Comparison of ENCODE assay signal across 8 cellular contexts in the genomic region with DNA sequence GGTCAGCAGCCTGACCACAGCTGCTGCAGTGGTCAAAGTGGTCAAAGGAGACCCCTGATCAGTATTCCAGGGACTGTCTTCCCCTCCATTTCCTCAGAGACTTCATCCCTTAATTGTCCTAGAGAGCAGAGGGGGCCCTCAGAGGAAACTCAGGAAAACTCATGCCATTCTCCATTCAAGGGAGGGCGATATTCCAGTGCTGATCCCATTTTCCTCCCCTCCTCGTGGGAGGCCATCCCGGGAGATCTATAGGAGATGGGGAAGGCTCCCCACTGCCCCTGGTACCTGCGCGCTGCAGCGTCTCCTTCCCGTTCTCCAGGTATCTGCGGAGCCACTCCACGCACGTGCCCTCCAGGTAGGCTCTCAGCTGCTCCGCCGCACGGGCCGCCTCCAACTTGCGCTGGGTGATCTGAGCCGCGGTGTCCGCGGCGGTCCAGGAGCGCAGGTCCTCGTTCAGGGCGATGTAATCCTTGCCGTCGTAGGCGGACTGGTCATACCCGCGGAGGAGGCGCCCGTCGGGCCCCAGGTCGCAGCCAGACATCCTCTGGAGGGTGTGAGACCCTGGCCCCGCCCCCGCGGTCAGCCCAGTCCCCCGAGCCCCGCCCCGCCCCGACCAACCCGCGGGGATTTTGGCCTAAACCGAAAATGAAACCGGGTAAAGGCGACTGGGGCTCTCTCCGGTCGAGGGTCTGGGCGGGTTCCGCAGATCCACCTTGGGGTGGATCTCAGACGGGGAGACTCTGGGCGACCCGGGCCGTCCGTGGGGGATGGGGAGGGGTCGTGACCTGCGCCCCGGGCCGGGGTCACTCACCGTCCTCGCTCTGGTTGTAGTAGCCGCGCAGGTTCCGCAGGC. TPM values are rescaled to one million over a fixed set of nuclear protein-coding genes. Genes with fewer than 3 reads are reported as not detected.
A peak's percentile ranks its signal among the peaks of the same experiment; 100 is the strongest.
DNase-seq lines count a peak whose midpoint lies in the region; ATAC-seq and TF ChIP-seq lines count a peak whose summit lies in the region.

No MANE protein-coding gene starts in this region.

- peak overlapping the region; percentile 83 for H3K9ac ChIP-seq in MM.1S (ENCODE audit: low read length)

- TF ChIP-seq POLR2A in tibial nerve (IDR thresholded peaks at IDR 0.05), result no peak

- H3K4me3 ChIP-seq in AG04450 (ENCODE audit: low read depth, low read length) (peak overlapping the region; percentile 75), MM.1S (ENCODE audit: low read length) (peak overlapping the region; percentile 69), fibroblast of mammary gland (ENCODE audit: control insufficient read depth, low read depth, low read length) (peak overlapping the region; percentile 57), tibial nerve (peak overlapping the region; percentile 37 to 85 (median 56))

- H3K9me3 Mint-ChIP-seq in neural crest cell, result no peaks in the 10 kb centered on the region

- H3K27ac ChIP-seq in AG04450 (ENCODE audit: low read depth, low read length), result peak overlapping the region; percentile 85
- peak overlapping the region; percentile 79; the same call in 1 of the 2 replicates for H3K27ac ChIP-seq in MM.1S (ENCODE audit: low read length)
- H3K27ac ChIP-seq in tibial nerve, result peak overlapping the region; percentile 48 to 98 (median 89)

- H3K27me3 ChIP-seq in AG04450 (ENCODE audit: control insufficient read depth, insufficient read depth, low read length) (peaks cover 3% of the 10 kb centered on the region), MM.1S (replicated peaks; ENCODE audit: insufficient read depth, low read length) (no peaks in the 10 kb centered on the region), tibial nerve (no peaks in the 10 kb centered on the region)

- TF ChIP-seq CTCF in AG04450 (IDR thresholded peaks at IDR 0.05; ENCODE audit: low read depth, low read length), result no peak
- TF ChIP-seq CTCF in MM.1S (IDR thresholded peaks at IDR 0.05; ENCODE audit: low read length), result no peak
- TF ChIP-seq CTCF in fibroblast of mammary gland (conservative IDR thresholded peaks at IDR 0.05; ENCODE audit: control insufficient read depth, insufficient read depth, low read depth, low read length), result no peak
- no peak for TF ChIP-seq CTCF in neural crest cell (conservative IDR thresholded peaks at IDR 0.05)
- TF ChIP-seq CTCF in tibial nerve (IDR thresholded peaks at IDR 0.05), result no peak

- no peak overlapping the region for H3K27ac Mint-ChIP-seq in neural crest cell (ENCODE audit: unreplicated experiment)

- no peaks in the 10 kb centered on the region for H3K36me3 Mint-ChIP-seq in neural crest cell (ENCODE audit: low read depth)

- H3K4me1 ChIP-seq in MM.1S (ENCODE audit: low read length), result no peaks in the 10 kb centered on the region
- peaks cover 0 to 7% (median 0%) of the 10 kb centered on the region in 4 donors for H3K4me1 ChIP-seq in tibial nerve

- 14 to 22% methylated on average over 28 of the region's 62 CpGs for WGBS in tibial nerve, 2 donors

- no peak overlapping the region for H2AFZ ChIP-seq in MM.1S (ENCODE audit: low read length)

- CTCF ChIA-PET in AG04450 (lab: Charles Lee), result no interaction called here

- no peak for DNase-seq in AG04450 (ENCODE audit: low read depth, low spot score)
- peak; percentile 58 for DNase-seq in MM.1S
- peak; percentile 67 for DNase-seq in activated T-cell treated with anti-CD3 and anti-CD28 coated beads for 48 hours (ENCODE audit: low read depth)
- DNase-seq in fibroblast of mammary gland (ENCODE audit: low read depth), result peak; percentile 25
- peak; percentile 11 for DNase-seq in neural crest cell (ENCODE audit: low read depth, low spot score)
- DNase-seq in tibial nerve (ENCODE audit: low spot score in 2 of 2), result peak; percentile 13 to 27

- peaks cover 5% of the 10 kb centered on the region for H3K79me2 ChIP-seq in MM.1S (ENCODE audit: low read length)

- peak overlapping the region; percentile 38; the same call in 1 of the 2 replicates for H3K4me2 ChIP-seq in MM.1S (ENCODE audit: low read depth, low read length)

- no peaks in the 10 kb centered on the region; the same call in 1 of the 2 replicates for H3K9me3 ChIP-seq in AG04450 (ENCODE audit: control insufficient read depth, insufficient read depth, low read length)
- H3K9me3 ChIP-seq in MM.1S (replicated peaks; ENCODE audit: insufficient read depth, low read length), result no peaks in the 10 kb centered on the region
- no peaks in the 10 kb centered on the region for H3K9me3 ChIP-seq in tibial nerve

- H3K4me3 Mint-ChIP-seq in neural crest cell, result peak overlapping the region; percentile 92

- H3K4me1 Mint-ChIP-seq in neural crest cell, result peaks cover 28% of the 10 kb centered on the region

- TF ChIP-seq EP300 in tibial nerve (IDR thresholded peaks at IDR 0.05), result no peak

- H4K20me1 ChIP-seq in MM.1S (ENCODE audit: insufficient read depth, low read length), result no peaks in the 10 kb centered on the region

- H3F3A ChIP-seq in MM.1S (ENCODE audit: insufficient read depth, low read length), result peaks cover 3% of the 10 kb centered on the region; the same call in 1 of the 2 replicates

- H3K36me3 ChIP-seq in MM.1S (replicated peaks; ENCODE audit: insufficient read depth, low read length), result no peaks in the 10 kb centered on the region
- H3K36me3 ChIP-seq in tibial nerve, result peaks cover 0 to 5% (median 0%) of the 10 kb centered on the region in 3 donors

- POLR2A ChIA-PET in AG04450 (lab: Yijun Ruan, JAX), result no interaction called here

- peak; percentile 38 for ATAC-seq in GM18909 (IDR thresholded peaks at IDR 0.05; ENCODE audit: poor library complexity, unreplicated experiment)
- ATAC-seq in GM21786 (IDR thresholded peaks at IDR 0.05; ENCODE audit: unreplicated experiment), result no peak

- H3K9me2 ChIP-seq in MM.1S (replicated peaks; ENCODE audit: insufficient read depth, low read length), result no peaks in the 10 kb centered on the region

- H3K27me3 Mint-ChIP-seq in neural crest cell (ENCODE audit: low read depth), result peaks cover 64% of the 10 kb centered on the region

RNA-seq across cellular contexts. Expression of a gene that starts 0.9 kb away (rescaled TPM):
- polyA plus RNA-seq in AG04450 (2011; rRNA removed), result 245 and 346 TPM in 2 replicates
- polyA minus RNA-seq in AG04450 (2011; rRNA and poly(A)+ RNA removed), result 64.5 and 76.5 TPM in 2 replicates
- total RNA-seq in neural crest cell, result 70.4 and 72.4 TPM in 2 replicates
- 100 to 1,000 TPM; 148 to 482 (median 409) TPM for total RNA-seq in tibial nerve
